ENCODE assay signal across 1 cellular context in genomic region chr5:57094753-57095683, GRCh38.
TF ChIP-seq lines count a peak whose summit lies in the region.

No MANE protein-coding gene starts in this region.

TF ChIP-seq in GM12878, 131 proteins besides CTCF, POLR2A, EP300 and RAD21 (continued from another document):
- no peak for TF ChIP-seq PRDM15 (CRISPR knock-in tag; IDR thresholded peaks at IDR 0.05)
- no peak for TF ChIP-seq TCF7 (IDR thresholded peaks at IDR 0.05; ENCODE audit: borderline replicate concordance)
- no peak for TF ChIP-seq PML (IDR thresholded peaks at IDR 0.05; ENCODE audit: low read length)
- no peak for TF ChIP-seq EED (IDR thresholded peaks at IDR 0.05; ENCODE audit: low read depth)
- no peak for TF ChIP-seq ZNF384 (IDR thresholded peaks at IDR 0.05; ENCODE audit: borderline replicate concordance, low read depth, low read length)
- no peak for TF ChIP-seq USF1 (IDR thresholded peaks at IDR 0.05; ENCODE audit: borderline replicate concordance, extremely low read length, insufficient read depth, low read depth, low read length)
- no peak for TF ChIP-seq CBX5 (IDR thresholded peaks at IDR 0.05; ENCODE audit: low read depth)
- no peak for TF ChIP-seq DPF2 (IDR thresholded peaks at IDR 0.05)
TF ChIP-seq in GM12878: peak in this region for 0.
